In genomic region chr10:116873134-116873533, GRCh38 we compare ENCODE assay signal across 18 cellular contexts. TPM values are rescaled to one million over a fixed set of nuclear protein-coding genes. Genes with fewer than 3 reads are reported as not detected.
DNase-seq lines count a peak whose midpoint lies in the region; ATAC-seq and TF ChIP-seq lines count a peak whose summit lies in the region.
"Had no signal": no experiment of that assay in that cellular context is flagged by ENCODE, and none has a peak within 500 bp of the region (broad histone marks: within the 10 kb centered on the region; RNA-seq: fewer than 3 reads in every experiment).

No MANE protein-coding gene starts in this region.

- H3K9ac ChIP-seq in HUES64 (ENCODE audit: low read depth, low read length) (no peak overlapping the region), mesendoderm (ENCODE audit: low read length) (no peak overlapping the region)

- H2AFZ ChIP-seq in GM23338 = no peak overlapping the region

- no peak overlapping the region for H3K18ac ChIP-seq in mesendoderm (ENCODE audit: low read length)

- no peak overlapping the region for H2AK5ac ChIP-seq in mesendoderm (ENCODE audit: low read length)

- POLR2A ChIA-PET in naive thymus-derived CD4-positive, alpha-beta T cell (lab: Charles Lee) = no interaction called here

- H3K9me3 ChIP-seq in HUES64 (ENCODE audit: insufficient read depth, low read depth, low read length) (no peaks in the 10 kb centered on the region), sigmoid colon (no peaks in the 10 kb centered on the region)
- H3K9me3 ChIP-seq in naive thymus-derived CD4-positive, alpha-beta T cell (ENCODE audit: control insufficient read depth in 2 of 3, low read length in 3 of 3) = no peaks in the 10 kb centered on the region
- H3K9me3 ChIP-seq: A549, Caco-2 had no signal

- 29% methylated on average over 2 of the region's 2 CpGs for WGBS in HUES64
- WGBS in mesendoderm (ENCODE audit: extremely low coverage, insufficient coverage, low lambda C conversion rate) = no CpG with 5 or more reads among the region's 2 CpGs
- 66 to 72% methylated on average over 2 of the region's 2 CpGs for WGBS in sigmoid colon, 2 donors

- H3K27me3 ChIP-seq in GM23338 (ENCODE audit: insufficient read depth) = no peaks in the 10 kb centered on the region
- no peaks in the 10 kb centered on the region for H3K27me3 ChIP-seq in HUES64 (ENCODE audit: insufficient read depth, low read length)
- H3K27me3 ChIP-seq in mesendoderm (ENCODE audit: insufficient read depth, low read length, poor library complexity) = no peaks in the 10 kb centered on the region
- no peaks in the 10 kb centered on the region for H3K27me3 ChIP-seq in sigmoid colon
- H3K27me3 ChIP-seq in naive thymus-derived CD4-positive, alpha-beta T cell (ENCODE audit: control insufficient read depth in 2 of 2, insufficient read depth in 2 of 2, low read length in 2 of 2) = no peaks in the 10 kb centered on the region

- H3K4me3 ChIP-seq in GM23338 = no peak overlapping the region
- H3K4me3 ChIP-seq in HUES64 (ENCODE audit: low read length) = no peak overlapping the region
- no peak overlapping the region for H3K4me3 ChIP-seq in mesendoderm (ENCODE audit: low read length)
- H3K4me3 ChIP-seq in sigmoid colon = no peak overlapping the region
- no peak overlapping the region for H3K4me3 ChIP-seq in naive thymus-derived CD4-positive, alpha-beta T cell (ENCODE audit: low read length)
- H3K4me3 ChIP-seq: A549, K562 had no signal

- H4K8ac ChIP-seq in mesendoderm (ENCODE audit: low read depth, low read length) = no peak overlapping the region

- TF ChIP-seq CTCF in GM23338 (conservative IDR thresholded peaks at IDR 0.05; ENCODE audit: low read depth in 2 of 2) = no peak
- no peak for TF ChIP-seq CTCF in sigmoid colon (IDR thresholded peaks at IDR 0.05)

- no peak overlapping the region; the same call in 1 of the 2 replicates for H3K27ac Mint-ChIP-seq in GM23338
- H3K27ac Mint-ChIP-seq in naive thymus-derived CD4-positive, alpha-beta T cell = no peak overlapping the region
- H3K27ac Mint-ChIP-seq: CD4-positive, alpha-beta T cell had no signal

- no peaks in the 10 kb centered on the region for H3K79me1 ChIP-seq in mesendoderm (ENCODE audit: low read length)

- H3K27me3 Mint-ChIP-seq in GM23338 (ENCODE audit: insufficient read depth, low read depth, poor library complexity) = peaks cover 2% of the 10 kb centered on the region
- H3K27me3 Mint-ChIP-seq in naive thymus-derived CD4-positive, alpha-beta T cell = peaks cover 0 to 31% (median 9%) of the 10 kb centered on the region in 5 donors

- H4K20me1 ChIP-seq in GM23338 (replicated peaks; ENCODE audit: insufficient read depth) = no peaks in the 10 kb centered on the region

- no peak overlapping the region for H3K4ac ChIP-seq in mesendoderm (ENCODE audit: low read depth, low read length)

- no peak overlapping the region for H2BK120ac ChIP-seq in mesendoderm (ENCODE audit: low read depth, low read length)

- intact Hi-C loops in sigmoid colon (cut with DNase I) = no loop called here
- intact Hi-C loops in naive thymus-derived CD4-positive, alpha-beta T cell (cut with micrococcal nuclease) = no loop called here

- H3K27ac ChIP-seq in GM23338 (ENCODE audit: low read depth) (peak overlapping the region; percentile 34), HUES64 (ENCODE audit: low read depth, low read length) (peak overlapping the region; percentile 50), mesendoderm (ENCODE audit: low read depth, low read length) (no peak overlapping the region), sigmoid colon (no peak overlapping the region)
- H3K27ac ChIP-seq in naive thymus-derived CD4-positive, alpha-beta T cell (ENCODE audit: low read depth, low read length) = no peak overlapping the region
- H3K27ac ChIP-seq: 22Rv1, A549, C4-2B had no signal

- H2BK5ac ChIP-seq in mesendoderm (ENCODE audit: low read length) = no peak overlapping the region

- no peaks in the 10 kb centered on the region for H3K79me2 ChIP-seq in GM23338 (replicated peaks; ENCODE audit: insufficient read depth)
- no peaks in the 10 kb centered on the region for H3K79me2 ChIP-seq in mesendoderm (ENCODE audit: control insufficient read depth, insufficient read depth, low read length)

- ATAC-seq in GM23338 = peak; percentile 90
- ATAC-seq in naive thymus-derived CD4-positive, alpha-beta T cell = no peak
- ATAC-seq: A549, K562 had no signal

- no peak overlapping the region for H4K5ac ChIP-seq in mesendoderm (ENCODE audit: low read length)

- H3K9me2 ChIP-seq in GM23338 (ENCODE audit: insufficient read depth) = no peaks in the 10 kb centered on the region; the same call in 1 of the 2 replicates

- H3K36me3 ChIP-seq in GM23338 (ENCODE audit: insufficient read depth) (no peaks in the 10 kb centered on the region), HUES64 (ENCODE audit: insufficient read depth, low read length) (no peaks in the 10 kb centered on the region), mesendoderm (ENCODE audit: control insufficient read depth, insufficient read depth, low read length) (no peaks in the 10 kb centered on the region), sigmoid colon (no peaks in the 10 kb centered on the region)
- H3K36me3 ChIP-seq in naive thymus-derived CD4-positive, alpha-beta T cell (ENCODE audit: control insufficient read depth in 2 of 3, insufficient read depth in 3 of 3, low read length in 3 of 3) = no peaks in the 10 kb centered on the region

- no peak overlapping the region for H3K4me3 Mint-ChIP-seq in GM23338
- no peak overlapping the region for H3K4me3 Mint-ChIP-seq in naive thymus-derived CD4-positive, alpha-beta T cell
- H3K4me3 Mint-ChIP-seq: CD4-positive, alpha-beta T cell had no signal

- H2BK15ac ChIP-seq in mesendoderm (replicated peaks; ENCODE audit: low read depth) = no peak overlapping the region

- H3K4me2 ChIP-seq in GM23338 (peak overlapping the region; percentile 29), mesendoderm (ENCODE audit: low read length) (no peak overlapping the region)
- H3K4me2 ChIP-seq: A549 had no signal

- no peak overlapping the region for H3K23ac ChIP-seq in mesendoderm (ENCODE audit: low read length)

- H3F3A ChIP-seq in GM23338 (replicated peaks; ENCODE audit: low read depth) = no peaks in the 10 kb centered on the region

- H3K4me1 Mint-ChIP-seq in GM23338 = peaks cover 32% of the 10 kb centered on the region
- no peaks in the 10 kb centered on the region for H3K4me1 Mint-ChIP-seq in naive thymus-derived CD4-positive, alpha-beta T cell

- peaks cover 33% of the 10 kb centered on the region for H3K4me1 ChIP-seq in GM23338 (ENCODE audit: insufficient read depth)
- peaks cover 25% of the 10 kb centered on the region for H3K4me1 ChIP-seq in HUES64 (ENCODE audit: insufficient read depth, low read length)
- no peaks in the 10 kb centered on the region for H3K4me1 ChIP-seq in mesendoderm (ENCODE audit: control insufficient read depth, low read depth, low read length)
- no peaks in the 10 kb centered on the region for H3K4me1 ChIP-seq in sigmoid colon
- H3K4me1 ChIP-seq in naive thymus-derived CD4-positive, alpha-beta T cell (ENCODE audit: control insufficient read depth in 2 of 2, insufficient read depth in 2 of 2, low read length in 2 of 2) = no peaks in the 10 kb centered on the region
- H3K4me1 ChIP-seq: Caco-2 had no signal

- peaks cover 9% of the 10 kb centered on the region for H3K9me3 Mint-ChIP-seq in GM23338
- H3K9me3 Mint-ChIP-seq in naive thymus-derived CD4-positive, alpha-beta T cell = peaks cover 0 to 7% (median 3%) of the 10 kb centered on the region in 11 donors
- H3K9me3 Mint-ChIP-seq: CD4-positive, alpha-beta T cell had no signal

- CTCF ChIA-PET in naive thymus-derived CD4-positive, alpha-beta T cell (lab: Charles Lee) = no interaction called here

- no peak for TF ChIP-seq POLR2A in sigmoid colon (IDR thresholded peaks at IDR 0.05)

- no peak overlapping the region for H3K56ac ChIP-seq in mesendoderm (ENCODE audit: low read length)

- H3K36me3 Mint-ChIP-seq in GM23338 (ENCODE audit: low read depth) = peaks cover 6% of the 10 kb centered on the region
- peaks cover 0 to 5% (median 0%) of the 10 kb centered on the region in 5 donors for H3K36me3 Mint-ChIP-seq in naive thymus-derived CD4-positive, alpha-beta T cell

- TF ChIP-seq EP300 in sigmoid colon (IDR thresholded peaks at IDR 0.05) = no peak

- peak; percentile 56 for DNase-seq in GM23338 (ENCODE audit: low spot score)
- peak; percentile 47 for DNase-seq in iPS DF 19.7 (ENCODE audit: low read depth, low spot score)
- peak; percentile 46 for DNase-seq in mesendoderm
- DNase-seq in sigmoid colon = no peak
- DNase-seq in GM19238 (ENCODE audit: insufficient read length, low spot score) = no peak
- DNase-seq in naive thymus-derived CD4-positive, alpha-beta T cell = no peak
- DNase-seq: AML-193; Caco-2; CD4-positive, alpha-beta T cell; GOT3; HCEC 1CT; IMR-90 had no signal

TF ChIP-seq in GM23338, 12 proteins besides CTCF, POLR2A, EP300 and RAD21:
- TF ChIP-seq CREB1 (CRISPR knock-in tag; IDR thresholded peaks at IDR 0.05; ENCODE audit: low read depth) = no peak
- no peak for TF ChIP-seq POLR2AphosphoS5 (IDR thresholded peaks at IDR 0.05; ENCODE audit: low read depth)
- TF ChIP-seq EZH2 (IDR thresholded peaks at IDR 0.05; ENCODE audit: low read depth, unreplicated experiment) = no peak
- no peak for TF ChIP-seq ZNF114 (CRISPR knock-in tag; IDR thresholded peaks at IDR 0.05)
- TF ChIP-seq EZH2phosphoT487 (IDR thresholded peaks at IDR 0.05; ENCODE audit: unreplicated experiment) = no peak
TF ChIP-seq in GM23338: peak in this region for 0.

RNA-seq across cellular contexts. Expression of gene ENO4, which starts 23.8 kb away (rescaled TPM):
- total RNA-seq in GM23338 (2014; rRNA removed; shearing (Covaris generic)) = 0.04 and 0.24 TPM in 2 replicates
- polyA plus RNA-seq in GM23338 (2016; fragmentation: Nextera tagmentation; extraction: Ambion mirVana) (0.44 and 0.59 TPM in 2 replicates), sigmoid colon (under 1 TPM in 1 of 3 donors, not detected in 2; 0.09 TPM)
- 1.1 TPM for polyA plus RNA-seq in HUES64 (2013, experiment 1 of 2)
- polyA plus RNA-seq in HUES64 (2013, experiment 2 of 2) = 0.63 TPM
- 0.17 TPM for polyA plus RNA-seq in mesendoderm (2013, experiment 1 of 2)
- polyA plus RNA-seq in mesendoderm (2013, experiment 2 of 2) = 0.10 TPM
- 10 to 100 TPM in 1 of 4 donors, under 1 TPM in 2, not detected in 1; 0.16 to 13.0 (median 0.27) TPM for total RNA-seq in sigmoid colon
- not detected for total RNA-seq in naive thymus-derived CD4-positive, alpha-beta T cell
- not detected for polyA plus RNA-seq in naive thymus-derived CD4-positive, alpha-beta T cell
- total RNA-seq: Caco-2; CD4-positive, alpha-beta T cell; HT-29; K562 had no signal

Comparison
In these comparisons a context has a peak if more than half of its experiments do, and no peak if none do; other contexts are left out.
1. DNase-seq: peak in GM23338 (single experiment), iPS DF 19.7 (single experiment) and mesendoderm (single experiment); none in sigmoid colon (single experiment), GM19238 (single experiment) and naive thymus-derived CD4-positive, alpha-beta T cell (0 of 9).
2. H3K27ac ChIP-seq: peak in GM23338 (single experiment) and HUES64 (single experiment); none in mesendoderm (single experiment), sigmoid colon (0 of 4) and naive thymus-derived CD4-positive, alpha-beta T cell (single experiment).